In the genomic region with DNA sequence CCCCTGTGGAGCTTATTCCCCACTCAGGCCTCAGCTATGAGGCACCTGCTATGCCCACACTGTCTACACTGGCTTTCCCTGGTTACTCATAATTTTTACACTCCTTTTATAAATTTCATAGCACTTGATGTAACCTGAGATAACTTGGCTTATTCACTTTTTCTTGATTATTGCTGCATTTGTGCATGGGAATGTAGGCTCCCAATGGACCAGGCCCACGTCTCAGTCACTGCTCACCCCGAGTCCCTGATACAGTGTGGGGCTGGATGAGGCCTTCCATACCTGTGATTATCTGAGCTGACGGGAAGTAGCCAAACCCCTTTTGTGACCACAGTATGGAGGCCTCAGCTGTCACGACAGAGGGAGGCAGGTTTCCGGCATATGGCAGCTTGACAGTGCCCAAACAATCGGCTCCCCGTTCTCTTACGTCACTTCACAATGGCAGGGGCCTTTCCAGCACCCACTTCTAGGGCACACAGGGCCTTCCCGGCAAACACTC, we compare ENCODE assay signal across 26 cellular contexts.
"Had no signal": no experiment of that assay in that cellular context is flagged by ENCODE, and none has a peak within 500 bp of the region (broad histone marks: within the 10 kb centered on the region; RNA-seq: fewer than 3 reads in every experiment).

No MANE protein-coding gene starts in this region.

- H3K4me1 ChIP-seq: stomach, suprapubic skin, testis, thyroid gland, tibial artery, tibial nerve, transverse colon, upper lobe of left lung, upper lobe of right lung, uterus had no signal

- H3K36me3 ChIP-seq: stomach, suprapubic skin, thoracic aorta, thyroid gland, tibial artery, tibial nerve, transverse colon, upper lobe of left lung, upper lobe of right lung, uterus had no signal

- H3K4me3 ChIP-seq: stomach, suprapubic skin, testis, thoracic aorta, thyroid gland, tibial artery, tibial nerve, transverse colon, upper lobe of left lung, upper lobe of right lung, uterus had no signal

- ATAC-seq: stimulated activated effector memory CD8-positive, alpha-beta T cell treated with anti-CD3 and anti-CD28 coated beads, Interleukin-12 subunit alpha, Interleukin-12 subunit beta, amount 100 ng/mL, for 72 hours; stimulated activated memory B cell treated with anti-CD40 and anti-IgM and Interleukin-4, amounts not matched to agents 10 μg/mL and 1 μg/mL and 100 μg/mL, for 72 hours; stimulated activated naive B cell treated with anti-CD40 and anti-IgM and Interleukin-4, amounts not matched to agents 10 μg/mL and 1 μg/mL and 100 μg/mL, for 72 hours; stimulated activated naive CD8-positive, alpha-beta T cell treated with anti-CD3 and anti-CD28 coated beads, Interleukin-15, amount 100 ng/mL, for 72 hours; stimulated activated naive CD8-positive, alpha-beta T cell treated with anti-CD3 and anti-CD28 coated beads, Interleukin-15, Interleukin-2, amounts not matched to agents 100 U/mL and 50 U/mL, for 24 hours; upper lobe of right lung had no signal

- H3K27ac ChIP-seq: stomach, suprapubic skin, testis, thoracic aorta, thyroid gland, tibial artery, tibial nerve, transverse colon, upper lobe of left lung, upper lobe of right lung, uterus had no signal

- H3K27me3 ChIP-seq: stomach, suprapubic skin, testis, thyroid gland, tibial artery, tibial nerve, transverse colon, upper lobe of left lung, upper lobe of right lung, uterus had no signal

- DNase-seq: stimulated activated CD4-positive, alpha-beta T cell treated with anti-CD3 and anti-CD28 coated beads, Interleukin-2, amount 100 ng/mL, for 48 hours; stimulated activated CD4-positive, alpha-beta T cell treated with anti-CD3 and anti-CD28 coated beads, Interleukin-4, amount 100 ng/mL, for 1 hour; stimulated activated CD4-positive, alpha-beta T cell treated with anti-CD3 and anti-CD28 coated beads, Interleukin-4, amount 100 ng/mL, for 24 hours; stimulated activated CD4-positive, alpha-beta T cell treated with anti-CD3 and anti-CD28 coated beads, Interleukin-4, amount 100 ng/mL, for 4 hours; stimulated activated CD8-positive, alpha-beta memory T cell treated with anti-CD3 and anti-CD28 coated beads, Interleukin-4, amount 100 ng/mL, for 48 hours; stimulated activated naive B cell treated with anti-CD40 and anti-IgM and Interleukin-4, amounts not matched to agents 10 μg/mL and 1 μg/mL and 100 μg/mL, for 72 hours; stimulated activated naive CD4-positive, alpha-beta T cell; stimulated activated naive CD4-positive, alpha-beta T cell treated with Interleukin-2 at 50 U/mL for 16 hours; stimulated activated naive CD8-positive, alpha-beta T cell treated with anti-CD3 and anti-CD28 coated beads, Interleukin-15, amount 100 ng/mL, for 72 hours; stimulated activated naive CD8-positive, alpha-beta T cell treated with anti-CD3 and anti-CD28 coated beads, Interleukin-15, Interleukin-2, amounts not matched to agents 100 U/mL and 50 U/mL, for 24 hours; stomach; substantia nigra; testis; thyroid gland; tibial artery; transverse colon; trophoblast cell; upper lobe of left lung; upper lobe of right lung; uterus had no signal

- H3K9me3 ChIP-seq: suprapubic skin, testis, thoracic aorta, thyroid gland, tibial artery, tibial nerve, transverse colon, upper lobe of left lung, upper lobe of right lung, uterus had no signal

- FAIRE-seq: urothelium cell line had no signal
